21 cellular contexts compared by ENCODE assay signal in genomic region chr1:235408503-235408960, GRCh38. TPM values are rescaled to one million over a fixed set of nuclear protein-coding genes. Genes with fewer than 3 reads are reported as not detected.
DNase-seq lines count a peak whose midpoint lies in the region; ATAC-seq, FAIRE-seq and TF ChIP-seq lines count a peak whose summit lies in the region.
"Had no signal": no experiment of that assay in that cellular context is flagged by ENCODE, and none has a peak within 500 bp of the region (broad histone marks: within the 10 kb centered on the region; RNA-seq: fewer than 3 reads in every experiment).

No MANE protein-coding gene starts in this region.

- in situ Hi-C loops in K562 (cut with MboI): no loop called here

- H3K4me2 ChIP-seq in K562 (ENCODE audit: insufficient read depth, low read length): no peak overlapping the region
- H3K4me2 ChIP-seq: smooth muscle cell had no signal

- no TSS peak for BruUV-seq in Caco-2 (replicated peaks; lab: Mats Ljungman, UMichigan)
- no TSS peak for BruUV-seq in K562 (replicated peaks; lab: Mats Ljungman, UMichigan)

- intact Hi-C loops in Caco-2 (cut with micrococcal nuclease; ENCODE audit: unreplicated experiment) (loop anchor here (1.0 kb wide), 1 partner anchor 41 kb away; the partner anchor contains the start of gene TBCE), K562 (cut with micrococcal nuclease) (no loop called here), prostate gland (cut with DNase I) (no loop called here)

- peak overlapping the region; percentile 65 for H3K27ac Mint-ChIP-seq in Caco-2 (ENCODE audit: unreplicated experiment)
- H3K27ac Mint-ChIP-seq in nephron progenitor cell: peak overlapping the region; percentile 81
- H3K27ac Mint-ChIP-seq: activated naive CD8-positive, alpha-beta T cell treated with anti-CD3 and anti-CD28 coated beads, Interleukin-2, amount 10 ng/mL, durations not matched to agents 7 days and 5 days; activated T-helper 1 cell treated with anti-CD3 and anti-CD28 coated beads, Interleukin-12 subunit alpha, Interleukin-12 subunit beta, Interleukin-2, Interleukin-4 antibody, amounts not matched to agents 30 ng/mL and 10 ng/mL and 1 ng/mL, durations not matched to agents 14 hours and 24 hours and 36 hours had no signal

- peaks cover 19% of the 10 kb centered on the region for H3K4me1 ChIP-seq in Caco-2
- H3K4me1 ChIP-seq in K562 (replicated peaks in 1 of 2; ENCODE audit: control insufficient read depth in 2 of 2, insufficient read depth in 2 of 2, low read length in 2 of 2): peaks cover 3 to 14% of the 10 kb centered on the region in 2 experiments; a peak in 4 of 5 replicates
- H3K4me1 ChIP-seq in prostate gland (replicated peaks): no peaks in the 10 kb centered on the region
- H3K4me1 ChIP-seq: lower lobe of right lung had no signal

- TF ChIP-seq CTCF in Caco-2 (IDR thresholded peaks at IDR 0.05; ENCODE audit: insufficient read depth in 1 of 2, low read depth in 1 of 2, low read length in 1 of 2, severe bottlenecking in 1 of 2, unreplicated experiment in 1 of 2): no peak
- no peak for TF ChIP-seq CTCF in K562 (IDR thresholded peaks at IDR 0.05 in 2 of 3, conservative IDR thresholded peaks at IDR 0.05 in 1 of 3; ENCODE audit: insufficient read depth in 2 of 3, low read depth in 1 of 3, low read length in 3 of 3)
- no peak for TF ChIP-seq CTCF in nephron progenitor cell (IDR thresholded peaks at IDR 0.05)
- no peak for TF ChIP-seq CTCF in prostate gland (IDR thresholded peaks at IDR 0.05)
- TF ChIP-seq CTCF in coronary artery (IDR thresholded peaks at IDR 0.05): no peak

- no peaks in the 10 kb centered on the region for H3K27me3 Mint-ChIP-seq in Caco-2 (ENCODE audit: insufficient read depth, unreplicated experiment)
- no peaks in the 10 kb centered on the region for H3K27me3 Mint-ChIP-seq in nephron progenitor cell (ENCODE audit: low read depth, poor library complexity)
- H3K27me3 Mint-ChIP-seq: activated naive CD8-positive, alpha-beta T cell treated with anti-CD3 and anti-CD28 coated beads, Interleukin-2, amount 10 ng/mL, durations not matched to agents 7 days and 5 days had no signal

- H3K4me3 Mint-ChIP-seq in Caco-2 (ENCODE audit: unreplicated experiment) (no peak overlapping the region), nephron progenitor cell (no peak overlapping the region)
- H3K4me3 Mint-ChIP-seq: activated naive CD8-positive, alpha-beta T cell treated with anti-CD3 and anti-CD28 coated beads, Interleukin-2, amount 10 ng/mL, durations not matched to agents 7 days and 5 days; activated T-helper 1 cell treated with anti-CD3 and anti-CD28 coated beads, Interleukin-12 subunit alpha, Interleukin-12 subunit beta, Interleukin-2, Interleukin-4 antibody, amounts not matched to agents 30 ng/mL and 10 ng/mL and 1 ng/mL, durations not matched to agents 14 hours and 24 hours and 36 hours had no signal

- TF ChIP-seq EP300 in K562 (IDR thresholded peaks at IDR 0.05; ENCODE audit: low read length): peak; percentile 43; the same call in 1 of the 2 replicates

- peaks cover 27% of the 10 kb centered on the region for H3K79me2 ChIP-seq in K562 (ENCODE audit: control insufficient read depth, insufficient read depth, low read length)

- WGBS in K562 (ENCODE audit: insufficient coverage, low coverage, missing lambda C conversion rate): 14% methylated on average over 3 of the region's 3 CpGs
- WGBS in prostate gland: 61% methylated on average over 3 of the region's 3 CpGs

- no peaks in the 10 kb centered on the region; the same call in 1 of the 2 replicates for H4K20me1 ChIP-seq in K562 (replicated peaks; ENCODE audit: control insufficient read depth, insufficient read depth, low read length)

- H3K27ac ChIP-seq in K562 (ENCODE audit: extremely low read depth, low read depth, low read length) (no peak overlapping the region), prostate gland (peak overlapping the region in 1 of 2 donors; percentile 13), coronary artery (no peak overlapping the region)
- H3K27ac ChIP-seq: brain microvascular endothelial cell, esophagus muscularis mucosa, lower lobe of right lung had no signal

- peak; percentile 90 for FAIRE-seq in K562 (lab: Jason Lieb, UNC)
- FAIRE-seq: GM12891 had no signal

- CTCF ChIA-PET in Caco-2 (lab: Charles Lee): interaction anchor here (0.7 to 1.4 kb wide), 4 partner anchors 41 to 304 kb away, joined by 3 to 6 read pairs (median 4); partner anchors contain the start of gene TBCE
- CTCF ChIA-PET in K562 (lab: Yijun Ruan, JAX; ENCODE audit: low intra/inter-chr PET ratio): no interaction called here

- POLR2A ChIA-PET in Caco-2 (lab: Charles Lee): interaction anchor here (1.1 kb wide), 1 partner anchor 80 kb away, joined by 6 read pairs; the partner anchor contains the start of genes ARID4B and GGPS1
- POLR2A ChIA-PET in K562 (lab: Yijun Ruan, JAX): interaction anchor here (0.6 to 3.0 kb wide), 3 partner anchors 9 to 79 kb away, joined by 4 to 10 read pairs (median 5); partner anchors contain the start of gene TBCE

- peaks cover 26% of the 10 kb centered on the region for H3K36me3 Mint-ChIP-seq in Caco-2 (ENCODE audit: insufficient read depth, unreplicated experiment)
- H3K36me3 Mint-ChIP-seq in nephron progenitor cell (ENCODE audit: low read depth): peaks cover 11% of the 10 kb centered on the region

- DNase-seq in Caco-2 (no peak), HuH-7.5 (ENCODE audit: low spot score) (peak; percentile 61), K562 (ENCODE audit: extremely low read depth in 1 of 4, low spot score in 3 of 4) (peak; percentile 25 to 55 (median 40)), nephron progenitor cell (no peak), putamen (ENCODE audit: low spot score) (no peak), prostate gland (ENCODE audit: low spot score) (no peak), coronary artery (ENCODE audit: low spot score) (no peak)
- no peak for DNase-seq in activated CD4-positive, CD25-positive, alpha-beta regulatory T cell (lab: John Stamatoyannopoulos, UW)
- DNase-seq: activated CD8-positive, alpha-beta memory T cell treated with anti-CD3 and anti-CD28 coated beads for 24 hours; activated naive CD8-positive, alpha-beta T cell treated with anti-CD3 and anti-CD28 coated beads, Interleukin-2, amount 10 ng/mL, durations not matched to agents 7 days and 5 days; AML-193; brain microvascular endothelial cell; lower lobe of right lung; NCI-H1417 treated with DMSO at 0.1 percent for 48 hours; stimulated activated CD4-positive, alpha-beta T cell treated with anti-CD3 and anti-CD28 coated beads, Interleukin-4, amount 100 ng/mL, for 4 hours; substantia nigra; T-helper 1 cell had no signal

- TF ChIP-seq POLR2A in K562 (conservative IDR thresholded peaks at IDR 0.05) (no peak), prostate gland (IDR thresholded peaks at IDR 0.05) (no peak)

- H3K27me3 ChIP-seq in Caco-2 (replicated peaks; ENCODE audit: control insufficient read depth, insufficient read depth, low read length) (no peaks in the 10 kb centered on the region), K562 (ENCODE audit: control insufficient read depth in 2 of 2, insufficient read depth in 2 of 2, low read length in 2 of 2) (no peaks in the 10 kb centered on the region), prostate gland (replicated peaks; ENCODE audit: insufficient read depth) (no peaks in the 10 kb centered on the region)
- H3K27me3 ChIP-seq: brain microvascular endothelial cell, esophagus muscularis mucosa had no signal

- no peaks in the 10 kb centered on the region for H3K9me1 ChIP-seq in K562 (ENCODE audit: control insufficient read depth, insufficient read depth, low read length)

- TF ChIP-seq RAD21 in K562 (CRISPR knock-in tag; conservative IDR thresholded peaks at IDR 0.05 in 1 of 2, IDR thresholded peaks at IDR 0.05 in 1 of 2): no peak

- H3K4me1 Mint-ChIP-seq in Caco-2 (ENCODE audit: low read depth, unreplicated experiment) (peaks cover 23% of the 10 kb centered on the region), nephron progenitor cell (peaks cover 31% of the 10 kb centered on the region)
- H3K4me1 Mint-ChIP-seq: activated naive CD8-positive, alpha-beta T cell treated with anti-CD3 and anti-CD28 coated beads, Interleukin-2, amount 10 ng/mL, durations not matched to agents 7 days and 5 days had no signal

- peak; percentile 89 for ATAC-seq in K562

- H3K4me3 ChIP-seq in Caco-2 (ENCODE audit: low read depth, low read length): no peak overlapping the region
- H3K4me3 ChIP-seq in K562: no peak overlapping the region
- H3K4me3 ChIP-seq in prostate gland: no peak overlapping the region
- H3K4me3 ChIP-seq in coronary artery: no peak overlapping the region
- H3K4me3 ChIP-seq: esophagus muscularis mucosa, lower lobe of right lung, smooth muscle cell had no signal

- H3K36me3 ChIP-seq in Caco-2 (ENCODE audit: control insufficient read depth, insufficient read depth, low read length): no peaks in the 10 kb centered on the region
- H3K36me3 ChIP-seq in K562 (ENCODE audit: control insufficient read depth, insufficient read depth, low read length): peaks cover 6% of the 10 kb centered on the region; the same call in 1 of the 3 replicates
- H3K36me3 ChIP-seq in prostate gland: no peaks in the 10 kb centered on the region
- H3K36me3 ChIP-seq: esophagus muscularis mucosa, lower lobe of right lung had no signal

- H3K9ac ChIP-seq in K562 (ENCODE audit: insufficient read depth in 1 of 2, low read depth in 2 of 2, low read length in 2 of 2): no peak overlapping the region

- H3K9me3 Mint-ChIP-seq in Caco-2 (ENCODE audit: unreplicated experiment): no peaks in the 10 kb centered on the region
- no peaks in the 10 kb centered on the region for H3K9me3 Mint-ChIP-seq in nephron progenitor cell
- H3K9me3 Mint-ChIP-seq: activated naive CD8-positive, alpha-beta T cell treated with anti-CD3 and anti-CD28 coated beads, Interleukin-2, amount 10 ng/mL, durations not matched to agents 7 days and 5 days; activated T-helper 1 cell treated with anti-CD3 and anti-CD28 coated beads, Interleukin-12 subunit alpha, Interleukin-12 subunit beta, Interleukin-2, Interleukin-4 antibody, amounts not matched to agents 30 ng/mL and 10 ng/mL and 1 ng/mL, durations not matched to agents 14 hours and 24 hours and 36 hours had no signal

- H2AFZ ChIP-seq in K562 (ENCODE audit: low read depth, low read length): no peak overlapping the region

- H3K9me3 ChIP-seq in Caco-2 (peaks cover 4% of the 10 kb centered on the region; the same call in 1 of the 2 replicates), K562 (replicated peaks; ENCODE audit: control insufficient read depth, insufficient read depth, low read depth, low read length) (no peaks in the 10 kb centered on the region), prostate gland (no peaks in the 10 kb centered on the region)
- H3K9me3 ChIP-seq: esophagus muscularis mucosa, lower lobe of right lung had no signal

RNA-seq across cellular contexts. Expression of gene TBCE, which starts 41.3 kb away (rescaled TPM):
- total RNA-seq in Caco-2 (2022) (38.5 and 40.0 TPM in 2 replicates), K562 (2014; rRNA removed) (60.0 and 63.6 TPM in 2 replicates), K562 (2014; rRNA removed; fragmentation: Illumina TruSeq; extraction: Trizol) (92.1 and 99.9 TPM in 2 replicates), K562 (2015; rRNA removed; fragmentation: Illumina TruSeq; extraction: Trizol) (78.3 and 87.9 TPM in 2 replicates), K562 (2021) (52.6 and 65.2 TPM in 2 replicates), prostate gland (10 to 100 TPM; 24.2 to 25.0 TPM)
- 145 and 291 TPM in 2 replicates for total RNA-seq in K562 (2011; cell fraction: chromatin; rRNA removed; ENCODE audit: low replicate concordance)
- total RNA-seq in K562 (2011; cell fraction: nucleolus; rRNA removed): 78.7 and 90.9 TPM in 2 replicates
- total RNA-seq in K562 (2011; cell fraction: nucleoplasm; rRNA removed): 144 and 194 TPM in 2 replicates
- polyA plus RNA-seq in K562 (2011; rRNA removed) (61.7 and 87.9 TPM in 2 replicates), K562 (2014; fragmentation: Illumina TruSeq; extraction: Trizol) (68.8 and 81.8 TPM in 2 replicates), K562 (2014; fragmentation: Nextera tagmentation; extraction: Ambion mirVana) (10 to 100 TPM; 59.0 to 89.8 TPM), K562 (2014; rRNA removed) (79.5 and 82.1 TPM in 2 replicates)
- 20.2 and 36.7 TPM in 2 replicates for polyA plus RNA-seq in K562 (2011; cell fraction: cytosol; rRNA removed)
- polyA plus RNA-seq in K562 (2011; cell fraction: nucleus; rRNA removed): 52.8 and 66.0 TPM in 2 replicates
- polyA plus RNA-seq in K562 (2012): 45.4 and 64.8 TPM in 2 replicates
- 77.0 and 80.4 TPM in 2 replicates for polyA minus RNA-seq in K562 (2011; rRNA and poly(A)+ RNA removed)
- 15.1 and 27.1 TPM in 2 replicates for polyA minus RNA-seq in K562 (2011; cell fraction: cytosol; rRNA and poly(A)+ RNA removed)
- polyA minus RNA-seq in K562 (2011; cell fraction: nucleus; rRNA and poly(A)+ RNA removed): 46.2 and 58.9 TPM in 2 replicates

Comparison
In these comparisons a context has a peak if more than half of its experiments do, and no peak if none do; other contexts are left out.
1. DNase-seq: peak in HuH-7.5 (single experiment) and K562 (4 of 4); none in Caco-2 (0 of 2), nephron progenitor cell (single experiment), putamen (single experiment), activated CD4-positive, CD25-positive, alpha-beta regulatory T cell (0 of 4), prostate gland (single experiment) and coronary artery (single experiment).